ENCODE assay signal across 22 cellular contexts in the genomic region with DNA sequence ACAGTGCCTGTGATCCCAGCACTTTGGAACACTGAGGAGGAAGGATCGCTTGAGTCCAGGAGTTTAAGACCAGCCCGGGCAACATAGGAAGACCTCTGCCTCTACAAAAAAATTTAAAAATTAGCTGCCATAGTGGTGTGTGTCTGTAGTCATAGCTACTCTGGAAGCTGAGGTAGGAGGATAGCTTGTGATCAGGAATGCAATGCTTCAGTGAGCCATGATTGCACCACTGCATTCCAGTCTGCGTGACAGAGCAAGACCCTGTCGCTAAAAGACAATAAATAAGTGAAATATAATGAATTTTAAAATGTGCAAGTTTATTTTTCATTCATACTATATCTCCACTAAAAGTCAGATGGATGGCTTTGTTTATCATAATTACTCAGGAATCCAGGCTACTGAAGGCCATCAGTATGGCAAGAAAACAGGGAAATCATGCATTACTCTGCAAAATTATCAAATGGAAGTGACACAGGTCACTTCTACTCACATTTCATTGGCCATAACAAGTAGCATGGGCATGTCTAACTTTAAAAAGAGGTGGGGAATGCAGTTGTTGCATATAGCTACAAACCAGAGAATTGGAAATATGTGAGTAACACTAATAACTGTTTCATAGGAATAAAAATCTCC. TPM values are rescaled to one million over a fixed set of nuclear protein-coding genes. Genes with fewer than 3 reads are reported as not detected.
A peak's percentile ranks its signal among the peaks of the same experiment; 100 is the strongest.
DNase-seq lines count a peak whose midpoint lies in the region; ATAC-seq, FAIRE-seq and TF ChIP-seq lines count a peak whose summit lies in the region.
"Had no signal": no experiment of that assay in that cellular context is flagged by ENCODE, and none has a peak within 500 bp of the region (broad histone marks: within the 10 kb centered on the region; RNA-seq: fewer than 3 reads in every experiment).

No MANE protein-coding gene starts in this region.

- no peaks in the 10 kb centered on the region for H3K9me3 Mint-ChIP-seq in astrocyte (ENCODE audit: unreplicated experiment)
- H3K9me3 Mint-ChIP-seq: immature natural killer cell, neural progenitor cell had no signal

- H3K36me3 ChIP-seq in GM23248 (ENCODE audit: low read depth), result no peaks in the 10 kb centered on the region
- no peaks in the 10 kb centered on the region for H3K36me3 ChIP-seq in astrocyte (ENCODE audit: insufficient read depth, low read length)
- H3K36me3 ChIP-seq: neural progenitor cell, Peyer's patch, right atrium auricular region, thoracic aorta had no signal

- peaks cover 13% of the 10 kb centered on the region for H3K4me1 Mint-ChIP-seq in astrocyte (ENCODE audit: low read depth, unreplicated experiment)
- H3K4me1 Mint-ChIP-seq: immature natural killer cell had no signal

- no peaks in the 10 kb centered on the region for H4K20me1 ChIP-seq in GM23248 (ENCODE audit: insufficient read depth)
- no peaks in the 10 kb centered on the region for H4K20me1 ChIP-seq in astrocyte (ENCODE audit: insufficient read depth, low read length)

- 60 to 70% methylated on average over 4 of the region's 4 CpGs for WGBS in GM23248 (ENCODE audit: low coverage in 1 of 2, low lambda C conversion rate in 2 of 2, missing lambda C conversion rate in 2 of 2), 2 experiments

- H3K79me2 ChIP-seq in GM23248 (ENCODE audit: insufficient read depth) (no peaks in the 10 kb centered on the region), astrocyte (ENCODE audit: insufficient read depth, low read length) (no peaks in the 10 kb centered on the region)

- H3K27me3 ChIP-seq in GM23248 (replicated peaks; ENCODE audit: insufficient read depth) (no peaks in the 10 kb centered on the region; the same call in 1 of the 2 replicates), astrocyte (ENCODE audit: insufficient read depth, low read length) (no peaks in the 10 kb centered on the region)
- H3K27me3 ChIP-seq: neural progenitor cell, Peyer's patch, right atrium auricular region had no signal

- H3K9me3 ChIP-seq in GM23248 (ENCODE audit: low read depth), result no peaks in the 10 kb centered on the region
- no peaks in the 10 kb centered on the region for H3K9me3 ChIP-seq in astrocyte (ENCODE audit: insufficient read depth, low read depth, low read length)
- H3K9me3 ChIP-seq: Peyer's patch, right atrium auricular region, thoracic aorta had no signal

- TF ChIP-seq CTCF in astrocyte (IDR thresholded peaks at IDR 0.05; ENCODE audit: insufficient read depth, low read depth, low read length), result no peak
- no peak for TF ChIP-seq CTCF in retinal pigment epithelial cell (conservative IDR thresholded peaks at IDR 0.05; ENCODE audit: low read depth, low read length)

- no peak overlapping the region for H2AFZ ChIP-seq in GM23248
- H2AFZ ChIP-seq in astrocyte (ENCODE audit: low read depth, low read length), result no peak overlapping the region
- H2AFZ ChIP-seq: neural progenitor cell had no signal

- no peaks in the 10 kb centered on the region for H3K36me3 Mint-ChIP-seq in astrocyte (ENCODE audit: low read depth, unreplicated experiment)
- H3K36me3 Mint-ChIP-seq: neural progenitor cell had no signal

- no peak overlapping the region for H3K4me3 Mint-ChIP-seq in astrocyte (ENCODE audit: unreplicated experiment)
- H3K4me3 Mint-ChIP-seq: activated CD8-positive, alpha-beta T cell treated with anti-CD3 and anti-CD28 coated beads for 36 hours; activated T-helper 1 cell treated with anti-CD3 and anti-CD28 coated beads, Interleukin-12 subunit alpha, Interleukin-12 subunit beta, Interleukin-2, Interleukin-4 antibody, amounts not matched to agents 30 ng/mL and 10 ng/mL and 1 ng/mL, durations not matched to agents 14 hours and 24 hours and 36 hours; immature natural killer cell; neural progenitor cell had no signal

- FAIRE-seq in astrocyte (lab: Jason Lieb, UNC), result no peak
- FAIRE-seq: endometrium had no signal

- H3K9ac ChIP-seq in GM23248 (no peak overlapping the region), astrocyte (ENCODE audit: low read length) (no peak overlapping the region)
- H3K9ac ChIP-seq: neural progenitor cell had no signal

- DNase-seq in GM23248, result peak; percentile 38
- peak; percentile 53 for DNase-seq in astrocyte (ENCODE audit: low read depth)
- peak; percentile 71 for DNase-seq in glomerular visceral epithelial cell (ENCODE audit: extremely low spot score)
- peak; percentile 29 for DNase-seq in retinal pigment epithelial cell (ENCODE audit: low read depth)
- no peak for DNase-seq in T-helper 1 cell
- DNase-seq: activated CD8-positive, alpha-beta T cell treated with anti-CD3 and anti-CD28 coated beads for 36 hours; amniotic stem cell; glutamatergic neuron; immature natural killer cell; NCI-H1417 treated with DMSO at 0.1 percent for 48 hours; NCI-H82; Peyer's patch had no signal

- H3F3A ChIP-seq in GM23248 (ENCODE audit: insufficient read depth), result no peaks in the 10 kb centered on the region

- peak overlapping the region; percentile 90 for H3K27ac Mint-ChIP-seq in astrocyte (ENCODE audit: unreplicated experiment)
- H3K27ac Mint-ChIP-seq: activated CD8-positive, alpha-beta T cell treated with anti-CD3 and anti-CD28 coated beads for 36 hours; activated T-helper 1 cell treated with anti-CD3 and anti-CD28 coated beads, Interleukin-12 subunit alpha, Interleukin-12 subunit beta, Interleukin-2, Interleukin-4 antibody, amounts not matched to agents 30 ng/mL and 10 ng/mL and 1 ng/mL, durations not matched to agents 14 hours and 24 hours and 36 hours; immature natural killer cell; neural progenitor cell had no signal

- in situ Hi-C loops in GM23248 (cut with MboI), result no loop called here

- ATAC-seq in GM21515 (IDR thresholded peaks at IDR 0.05; ENCODE audit: unreplicated experiment) (no peak), HG02884 (IDR thresholded peaks at IDR 0.05; ENCODE audit: unreplicated experiment) (no peak), HG03521 (IDR thresholded peaks at IDR 0.05; ENCODE audit: unreplicated experiment) (no peak)
- ATAC-seq: activated CD8-positive, alpha-beta T cell treated with anti-CD3 and anti-CD28 coated beads for 36 hours had no signal

- H3K27me3 Mint-ChIP-seq in astrocyte (ENCODE audit: low read depth, unreplicated experiment), result no peaks in the 10 kb centered on the region

- H3K4me2 ChIP-seq in GM23248 (ENCODE audit: unreplicated experiment) (no peak overlapping the region), astrocyte (ENCODE audit: low read length) (no peak overlapping the region)
- H3K4me2 ChIP-seq: neural progenitor cell had no signal

- H3K4me3 ChIP-seq in GM23248, result no peak overlapping the region
- no peak overlapping the region for H3K4me3 ChIP-seq in astrocyte (ENCODE audit: insufficient read depth, low read depth, low read length)
- no peak overlapping the region for H3K4me3 ChIP-seq in retinal pigment epithelial cell (ENCODE audit: low read length)
- H3K4me3 ChIP-seq: neural progenitor cell, Peyer's patch, right atrium auricular region, thoracic aorta had no signal

- H3K4me1 ChIP-seq in GM23248 (ENCODE audit: insufficient read depth) (no peaks in the 10 kb centered on the region), astrocyte (ENCODE audit: insufficient read depth, low read length) (no peaks in the 10 kb centered on the region)
- H3K4me1 ChIP-seq: neural progenitor cell, Peyer's patch, right atrium auricular region had no signal

- H3K27ac ChIP-seq in GM23248 (no peak overlapping the region), astrocyte (ENCODE audit: low read depth, low read length) (no peak overlapping the region)
- H3K27ac ChIP-seq: C4-2B, neural progenitor cell, Peyer's patch, right atrium auricular region, thoracic aorta, VCaP had no signal

- no peaks in the 10 kb centered on the region for H3K9me2 ChIP-seq in GM23248 (ENCODE audit: insufficient read depth)

RNA-seq across cellular contexts. Expression of gene FAM3C, which starts 32.9 kb away (rescaled TPM):
- total RNA-seq in GM23248 (2014; rRNA removed; shearing (Covaris generic)), result 38.6 and 43.5 TPM in 2 replicates
- polyA plus RNA-seq in GM23248 (2016; fragmentation: Nextera tagmentation; extraction: Ambion mirVana), result 52.4 and 53.1 TPM in 2 replicates
- 61.0 and 71.8 TPM in 2 replicates for total RNA-seq in astrocyte

Comparison
In these comparisons a context has a peak if more than half of its experiments do, and no peak if none do; other contexts are left out.
1. DNase-seq: peak in GM23248 (single experiment), astrocyte (single experiment), glomerular visceral epithelial cell (single experiment) and retinal pigment epithelial cell (single experiment); none in T-helper 1 cell (0 of 5).